ENCODE assay signal across 21 cellular contexts in genomic region chr11:121105063-121105480, GRCh38. TPM values are rescaled to one million over a fixed set of nuclear protein-coding genes. Genes with fewer than 3 reads are reported as not detected.
DNase-seq lines count a peak whose midpoint lies in the region; ATAC-seq, FAIRE-seq and TF ChIP-seq lines count a peak whose summit lies in the region.
"Had no signal": no experiment of that assay in that cellular context is flagged by ENCODE, and none has a peak within 500 bp of the region (broad histone marks: within the 10 kb centered on the region; RNA-seq: fewer than 3 reads in every experiment).

No MANE protein-coding gene starts in this region.

- ATAC-seq in stimulated activated effector memory CD8-positive, alpha-beta T cell treated with anti-CD3 and anti-CD28 coated beads, Interleukin-12 subunit alpha, Interleukin-12 subunit beta, amount 100 ng/mL, for 72 hours: no peak
- ATAC-seq: A549 had no signal

- H3K36me3 Mint-ChIP-seq in HFFc6 (ENCODE audit: low read depth): no peaks in the 10 kb centered on the region
- H3K36me3 Mint-ChIP-seq in stimulated activated effector memory CD8-positive, alpha-beta T cell treated with anti-CD3 and anti-CD28 coated beads, Interleukin-12 subunit alpha, Interleukin-12 subunit beta, amount 100 ng/mL, for 72 hours: no peaks in the 10 kb centered on the region
- H3K36me3 Mint-ChIP-seq: activated naive CD8-positive, alpha-beta T cell treated with anti-CD3 and anti-CD28 coated beads, Interleukin-2, amount 10 ng/mL, durations not matched to agents 7 days and 5 days; CD8-positive, alpha-beta memory T cell had no signal

- H3K9ac ChIP-seq in rectal smooth muscle tissue (ENCODE audit: low read length): no peak overlapping the region

- peaks cover 18% of the 10 kb centered on the region for H3K27me3 Mint-ChIP-seq in HFFc6 (ENCODE audit: insufficient read depth)
- H3K27me3 Mint-ChIP-seq: activated naive CD8-positive, alpha-beta T cell treated with anti-CD3 and anti-CD28 coated beads, Interleukin-2, amount 10 ng/mL, durations not matched to agents 7 days and 5 days; central memory CD8-positive, alpha-beta T cell had no signal

- no peak overlapping the region for H3K27ac ChIP-seq in right atrium auricular region
- peak overlapping the region; percentile 20 for H3K27ac ChIP-seq in rectal smooth muscle tissue (ENCODE audit: low read depth, low read length)
- H3K27ac ChIP-seq: A549 had no signal

- H3K27me3 ChIP-seq in right atrium auricular region (no peaks in the 10 kb centered on the region), rectal smooth muscle tissue (ENCODE audit: control insufficient read depth, insufficient read depth, low read length) (no peaks in the 10 kb centered on the region)

- peak; percentile 8 for DNase-seq in AG08395 (ENCODE audit: low spot score)
- DNase-seq in astrocyte of the hippocampus (ENCODE audit: low read depth, low spot score): peak; percentile 15
- peak; percentile 69 for DNase-seq in right atrium auricular region (ENCODE audit: low spot score)
- DNase-seq in HFFc6: no peak
- no peak for DNase-seq in stimulated activated effector memory CD8-positive, alpha-beta T cell treated with anti-CD3 and anti-CD28 coated beads, Interleukin-12 subunit alpha, Interleukin-12 subunit beta, amount 100 ng/mL, for 72 hours (ENCODE audit: low spot score in 2 of 2)
- no peak for DNase-seq in urothelium cell line (ENCODE audit: low spot score)
- DNase-seq in NOMO-1 (lab: John Stamatoyannopoulos, UW; ENCODE audit: unreplicated experiment in 2 of 2): no peak
- DNase-seq: activated CD4-positive, alpha-beta T cell treated with anti-CD3 and anti-CD28 coated beads, Interleukin-2, amount 50 U/mL, for 4 hours; activated naive CD8-positive, alpha-beta T cell treated with anti-CD3 and anti-CD28 coated beads, Interleukin-2, amount 10 ng/mL, durations not matched to agents 7 days and 5 days; activated T-cell treated with anti-CD3 and anti-CD28 coated beads, Interleukin-2, amount 50 U/mL, for 48 hours; CD8-positive, alpha-beta memory T cell; effector memory CD4-positive, alpha-beta T cell; EL; MM.1S; NCI-H187 treated with DMSO at 0.1 percent for 48 hours; posterior cingulate gyrus had no signal

- peaks cover 0 to 19% of the 10 kb centered on the region in 2 donors for H3K4me1 ChIP-seq in right atrium auricular region
- no peaks in the 10 kb centered on the region for H3K4me1 ChIP-seq in rectal smooth muscle tissue (ENCODE audit: control insufficient read depth, insufficient read depth, low read length)

- H3K4me3 ChIP-seq in right atrium auricular region (no peak overlapping the region), rectal smooth muscle tissue (ENCODE audit: low read length) (no peak overlapping the region)
- H3K4me3 ChIP-seq: A549 had no signal

- FAIRE-seq in urothelium cell line (lab: Jason Lieb, UNC): no peak
- FAIRE-seq: A549, H54, islet of Langerhans had no signal

- no peak overlapping the region for H3K27ac Mint-ChIP-seq in HFFc6
- H3K27ac Mint-ChIP-seq in stimulated activated effector memory CD8-positive, alpha-beta T cell treated with anti-CD3 and anti-CD28 coated beads, Interleukin-12 subunit alpha, Interleukin-12 subunit beta, amount 100 ng/mL, for 72 hours: no peak overlapping the region
- H3K27ac Mint-ChIP-seq: activated naive CD8-positive, alpha-beta T cell treated with anti-CD3 and anti-CD28 coated beads, Interleukin-2, amount 10 ng/mL, durations not matched to agents 7 days and 5 days had no signal

- H3K4me3 Mint-ChIP-seq in HFFc6: no peak overlapping the region
- H3K4me3 Mint-ChIP-seq in stimulated activated effector memory CD8-positive, alpha-beta T cell treated with anti-CD3 and anti-CD28 coated beads, Interleukin-12 subunit alpha, Interleukin-12 subunit beta, amount 100 ng/mL, for 72 hours: no peak overlapping the region
- H3K4me3 Mint-ChIP-seq: activated naive CD8-positive, alpha-beta T cell treated with anti-CD3 and anti-CD28 coated beads, Interleukin-2, amount 10 ng/mL, durations not matched to agents 7 days and 5 days; CD8-positive, alpha-beta memory T cell; central memory CD8-positive, alpha-beta T cell had no signal

- no peaks in the 10 kb centered on the region for H3K36me3 ChIP-seq in right atrium auricular region
- no peaks in the 10 kb centered on the region for H3K36me3 ChIP-seq in rectal smooth muscle tissue (ENCODE audit: control insufficient read depth, insufficient read depth, low read length)

- H3K4me1 Mint-ChIP-seq in HFFc6 (ENCODE audit: low read depth): peaks cover 2% of the 10 kb centered on the region
- H3K4me1 Mint-ChIP-seq in stimulated activated effector memory CD8-positive, alpha-beta T cell treated with anti-CD3 and anti-CD28 coated beads, Interleukin-12 subunit alpha, Interleukin-12 subunit beta, amount 100 ng/mL, for 72 hours: no peaks in the 10 kb centered on the region
- H3K4me1 Mint-ChIP-seq: activated naive CD8-positive, alpha-beta T cell treated with anti-CD3 and anti-CD28 coated beads, Interleukin-2, amount 10 ng/mL, durations not matched to agents 7 days and 5 days; CD8-positive, alpha-beta memory T cell; central memory CD8-positive, alpha-beta T cell had no signal

- H3K9me3 ChIP-seq in right atrium auricular region: no peaks in the 10 kb centered on the region
- H3K9me3 ChIP-seq: A549 had no signal

- no peaks in the 10 kb centered on the region for H3K9me3 Mint-ChIP-seq in HFFc6
- no peaks in the 10 kb centered on the region for H3K9me3 Mint-ChIP-seq in stimulated activated effector memory CD8-positive, alpha-beta T cell treated with anti-CD3 and anti-CD28 coated beads, Interleukin-12 subunit alpha, Interleukin-12 subunit beta, amount 100 ng/mL, for 72 hours
- H3K9me3 Mint-ChIP-seq: activated naive CD8-positive, alpha-beta T cell treated with anti-CD3 and anti-CD28 coated beads, Interleukin-2, amount 10 ng/mL, durations not matched to agents 7 days and 5 days; CD8-positive, alpha-beta memory T cell; central memory CD8-positive, alpha-beta T cell had no signal

- TF ChIP-seq CTCF in right atrium auricular region (IDR thresholded peaks at IDR 0.05): no peak
- TF ChIP-seq CTCF in HFFc6 (IDR thresholded peaks at IDR 0.05): no peak

RNA-seq across cellular contexts. Expression of gene TECTA, which starts 4.0 kb away (rescaled TPM):
- 1 to 10 TPM; 1.6 to 3.1 TPM for total RNA-seq in right atrium auricular region
- under 1 TPM; 0.11 to 0.40 (median 0.16) TPM for total RNA-seq in HFFc6 (2021; fragmentation: NEBNext Ultra II Directional; extraction: Animal tissue kit (Norgen Biotek cat#: 25700))

Comparison
In these comparisons a context has a peak if more than half of its experiments do, and no peak if none do; other contexts are left out.
1. DNase-seq: peak in AG08395 (single experiment), astrocyte of the hippocampus (single experiment) and right atrium auricular region (single experiment); none in HFFc6 (single experiment), stimulated activated effector memory CD8-positive, alpha-beta T cell treated with anti-CD3 and anti-CD28 coated beads, Interleukin-12 subunit alpha, Interleukin-12 subunit beta, amount 100 ng/mL, for 72 hours (0 of 2), urothelium cell line (single experiment) and NOMO-1 (0 of 2).